In the genomic region with DNA sequence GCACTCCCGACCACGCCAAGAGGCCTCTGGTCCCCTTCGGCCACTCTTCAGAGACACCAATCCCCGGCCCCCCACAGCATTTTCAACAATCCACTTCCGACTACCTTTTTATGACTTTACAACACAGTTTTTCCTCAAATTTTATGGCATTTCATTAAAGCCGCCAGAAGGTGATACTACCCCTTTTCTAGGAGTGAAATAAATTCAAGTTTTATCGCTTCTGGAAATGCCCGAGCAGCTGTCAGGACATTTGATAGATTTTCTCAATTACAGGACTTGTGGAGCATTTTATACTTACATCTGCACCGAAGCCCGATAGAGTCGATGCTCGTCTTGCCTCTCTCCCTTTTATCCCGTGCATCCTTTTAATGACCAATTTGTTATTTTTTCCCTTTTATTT, we compare ENCODE assay signal across 5 cellular contexts.
"Had no signal": no experiment of that assay in that cellular context is flagged by ENCODE, and none has a peak within 500 bp of the region (broad histone marks: within the 10 kb centered on the region; RNA-seq: fewer than 3 reads in every experiment).

No MANE protein-coding gene starts in this region.

- DNase-seq: GM23248, H9, HCEC 1CT, IMR-90 had no signal

- H3K4me3 ChIP-seq: GM23248, K562 had no signal

- H3K4me3 Mint-ChIP-seq: H9 had no signal

- H2AFZ ChIP-seq: GM23248 had no signal

- H3K9me3 Mint-ChIP-seq: H9 had no signal

- H3K27ac ChIP-seq: GM23248 had no signal

- H3K9ac ChIP-seq: GM23248 had no signal

- ATAC-seq: K562 had no signal
